12 cellular contexts compared by ENCODE assay signal in the genomic region with DNA sequence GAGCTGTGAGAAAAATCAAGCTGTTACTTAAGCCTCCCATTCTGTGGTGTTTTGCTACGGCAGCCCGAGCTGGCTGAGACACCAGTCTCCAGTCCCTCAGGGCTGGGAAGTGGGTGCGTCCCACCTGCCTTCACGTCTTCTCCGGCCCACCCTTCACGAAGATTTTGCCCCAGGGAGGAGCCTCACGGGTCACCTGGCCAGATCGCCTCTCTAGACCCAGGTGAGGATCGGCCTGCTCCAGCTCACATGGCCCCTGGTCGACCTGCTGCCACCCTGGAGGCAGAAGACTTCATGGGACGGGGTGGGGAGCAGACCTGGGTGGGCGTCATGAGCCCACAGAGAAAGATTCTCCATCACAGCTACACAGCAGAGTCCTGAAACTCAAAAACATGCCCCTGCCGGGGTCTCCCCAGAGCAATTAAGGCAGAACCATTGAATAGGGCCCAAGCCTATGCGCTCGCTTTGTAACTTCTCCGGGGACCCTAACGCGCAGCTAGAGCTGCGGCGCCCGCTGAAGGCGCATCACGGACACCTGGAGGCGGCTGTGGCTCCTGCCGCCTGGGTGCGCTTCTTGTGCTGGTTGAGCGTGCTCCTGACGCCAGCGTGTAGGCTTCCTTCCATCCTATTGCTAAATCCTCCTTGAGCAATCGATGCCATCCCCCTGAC.
"Had no signal": no experiment of that assay in that cellular context is flagged by ENCODE, and none has a peak within 500 bp of the region (broad histone marks: within the 10 kb centered on the region; RNA-seq: fewer than 3 reads in every experiment).

No MANE protein-coding gene starts in this region.

- ATAC-seq: activated CD8-positive, alpha-beta T cell treated with anti-CD3 and anti-CD28 coated beads, Interleukin-2, amount 10 ng/mL, durations not matched to agents 7 days and 5 days had no signal

- H3K4me1 ChIP-seq: adrenal gland had no signal

- H3K4me1 Mint-ChIP-seq: nephron had no signal

- H3K4me3 ChIP-seq: adrenal gland had no signal

- H3K27ac ChIP-seq: adrenal gland had no signal

- H3K4me3 Mint-ChIP-seq: activated CD8-positive, alpha-beta T cell treated with anti-CD3 and anti-CD28 coated beads, Interleukin-2, amount 10 ng/mL, durations not matched to agents 7 days and 5 days; dendritic cell treated with granulocyte-macrophage colony-stimulating factor and Interleukin-4, amounts not matched to agents 40 ng/mL and 50 ng/mL, for 4 days; nephron had no signal

- H3K9me3 Mint-ChIP-seq: activated T-helper 2 cell treated with anti-CD3 and anti-CD28 coated beads, Interferon-gamma antibody, Interleukin-2, Interleukin-4, amounts not matched to agents 10 μg/mL and 5 μg/mL and 100 μg/mL, durations not matched to agents 14 hours and 24 hours and 36 hours; dendritic cell treated with granulocyte-macrophage colony-stimulating factor and Interleukin-4, amounts not matched to agents 40 ng/mL and 50 ng/mL, for 4 days; nephron had no signal

- H3K9me3 ChIP-seq: adrenal gland had no signal

- H3K27me3 ChIP-seq: adrenal gland had no signal

- H3K27ac Mint-ChIP-seq: activated CD8-positive, alpha-beta T cell treated with anti-CD3 and anti-CD28 coated beads, Interleukin-2, amount 10 ng/mL, durations not matched to agents 7 days and 5 days; activated T-helper 2 cell treated with anti-CD3 and anti-CD28 coated beads, Interferon-gamma antibody, Interleukin-2, Interleukin-4, amounts not matched to agents 10 μg/mL and 5 μg/mL and 100 μg/mL, durations not matched to agents 14 hours and 24 hours and 36 hours; dendritic cell treated with granulocyte-macrophage colony-stimulating factor and Interleukin-4, amounts not matched to agents 40 ng/mL and 50 ng/mL, for 4 days; nephron had no signal

- H3K36me3 ChIP-seq: adrenal gland had no signal

- DNase-seq: activated CD8-positive, alpha-beta T cell treated with anti-CD3 and anti-CD28 coated beads, Interleukin-2, amount 10 ng/mL, durations not matched to agents 7 days and 5 days; activated naive CD4-positive, alpha-beta T cell treated with anti-CD3 and anti-CD28 coated beads, Interleukin-2, amount 50 U/mL, for 16 hours; hippocampal formation; mammary epithelial cell; SIG-M5; stimulated activated CD4-positive, alpha-beta T cell treated with anti-CD3 and anti-CD28 coated beads, Interleukin-15, amount 100 ng/mL, for 24 hours; stimulated activated CD4-positive, alpha-beta T cell treated with anti-CD3 and anti-CD28 coated beads, Interleukin-4, amount 100 ng/mL, for 4 hours; T-helper 2 cell had no signal
